In genomic region chr1:93591833-93592635, GRCh38 we compare ENCODE assay signal across 9 cellular contexts.
DNase-seq lines count a peak whose midpoint lies in the region; ATAC-seq and TF ChIP-seq lines count a peak whose summit lies in the region.
"Had no signal": no experiment of that assay in that cellular context is flagged by ENCODE, and none has a peak within 500 bp of the region (broad histone marks: within the 10 kb centered on the region; RNA-seq: fewer than 3 reads in every experiment).

No MANE protein-coding gene starts in this region.

- peak; percentile 99 for DNase-seq in DMS79 treated with DMSO at 0.1 percent for 48 hours (lab: John Stamatoyannopoulos, UW)
- peak; percentile 58 for DNase-seq in HuH-7.5 (ENCODE audit: low spot score)
- peak; percentile 40 for DNase-seq in PC-3
- DNase-seq in kidney tubule cell (ENCODE audit: low spot score) = peak; percentile 91
- peak; percentile 85 for DNase-seq in type B pancreatic cell (ENCODE audit: extremely low spot score, unreplicated experiment)
- no peak for DNase-seq in stimulated activated CD4-positive, alpha-beta T cell treated with anti-CD3 and anti-CD28 coated beads, Interleukin-12 subunit alpha, Interleukin-12 subunit beta, amount 100 ng/mL, for 4 hours
- no peak for DNase-seq in T-helper 1 cell

- H3K9me3 Mint-ChIP-seq in type B pancreatic cell = no peaks in the 10 kb centered on the region

- peaks cover 21% of the 10 kb centered on the region for H3F3A ChIP-seq in PC-3 (ENCODE audit: low read length, unreplicated experiment)

- peaks cover 78% of the 10 kb centered on the region for H3K4me1 Mint-ChIP-seq in type B pancreatic cell (ENCODE audit: unreplicated experiment)

- no peaks in the 10 kb centered on the region for H3K27me3 ChIP-seq in PC-3 (ENCODE audit: low read length)

- no peak overlapping the region for H3K4me3 ChIP-seq in PC-3 (ENCODE audit: low read length)

- H3K36me3 Mint-ChIP-seq in type B pancreatic cell = peaks cover 29% of the 10 kb centered on the region

- no TSS peak for BruUV-seq in PC-3 (replicated peaks; lab: Mats Ljungman, UMichigan)

- peaks cover 97% of the 10 kb centered on the region for H3K79me2 ChIP-seq in PC-3 (ENCODE audit: low read length)

- TF ChIP-seq CTCF in PC-3 (conservative IDR thresholded peaks at IDR 0.05; ENCODE audit: low read depth, low read length) (no peak), type B pancreatic cell (conservative IDR thresholded peaks at IDR 0.05) (no peak)

- peak overlapping the region; percentile 80 for H3K4me3 Mint-ChIP-seq in type B pancreatic cell

- H3K9me2 ChIP-seq in PC-3 (replicated peaks; ENCODE audit: low read length) = no peaks in the 10 kb centered on the region

- intact Hi-C loops in PC-3 (cut with micrococcal nuclease) = no loop called here

- no peak overlapping the region for H3K4me2 ChIP-seq in PC-3 (ENCODE audit: low read length)

- peak overlapping the region; percentile 91 for H3K27ac Mint-ChIP-seq in type B pancreatic cell

- CTCF ChIA-PET in PC-3 (lab: Charles Lee) = no interaction called here

- H3K9me3 ChIP-seq in PC-3 (ENCODE audit: low read length) = no peaks in the 10 kb centered on the region

- H4K20me1 ChIP-seq in PC-3 (ENCODE audit: low read length) = peaks cover 70% of the 10 kb centered on the region

- ATAC-seq in GM21526 (IDR thresholded peaks at IDR 0.05; ENCODE audit: low FRiP score, unreplicated experiment) (peak; percentile 45), PC-3 (no peak)

- H3K9ac ChIP-seq in PC-3 (ENCODE audit: low read length) = no peak overlapping the region

- peak overlapping the region; percentile 19; the same call in 1 of the 2 replicates for H3K27ac ChIP-seq in PC-3 (ENCODE audit: low read length)
- H3K27ac ChIP-seq: HL-60 had no signal

- H3K36me3 ChIP-seq in PC-3 (ENCODE audit: low read depth, low read length) = peaks cover 87% of the 10 kb centered on the region

- peaks cover 26% of the 10 kb centered on the region for H3K4me1 ChIP-seq in PC-3 (ENCODE audit: insufficient read depth, low read length)

- H2AFZ ChIP-seq in PC-3 (ENCODE audit: low read length) = no peak overlapping the region

- no peaks in the 10 kb centered on the region for H3K27me3 Mint-ChIP-seq in type B pancreatic cell

- POLR2A ChIA-PET in PC-3 (lab: Charles Lee; ENCODE audit: unreplicated experiment) = no interaction called here

Comparison
In these comparisons a context has a peak if more than half of its experiments do, and no peak if none do; other contexts are left out.
1. DNase-seq: peak in DMS79 treated with DMSO at 0.1 percent for 48 hours (single experiment), HuH-7.5 (single experiment), PC-3 (single experiment), kidney tubule cell (single experiment) and type B pancreatic cell (single experiment); none in stimulated activated CD4-positive, alpha-beta T cell treated with anti-CD3 and anti-CD28 coated beads, Interleukin-12 subunit alpha, Interleukin-12 subunit beta, amount 100 ng/mL, for 4 hours (single experiment) and T-helper 1 cell (0 of 5).